In the genomic region with DNA sequence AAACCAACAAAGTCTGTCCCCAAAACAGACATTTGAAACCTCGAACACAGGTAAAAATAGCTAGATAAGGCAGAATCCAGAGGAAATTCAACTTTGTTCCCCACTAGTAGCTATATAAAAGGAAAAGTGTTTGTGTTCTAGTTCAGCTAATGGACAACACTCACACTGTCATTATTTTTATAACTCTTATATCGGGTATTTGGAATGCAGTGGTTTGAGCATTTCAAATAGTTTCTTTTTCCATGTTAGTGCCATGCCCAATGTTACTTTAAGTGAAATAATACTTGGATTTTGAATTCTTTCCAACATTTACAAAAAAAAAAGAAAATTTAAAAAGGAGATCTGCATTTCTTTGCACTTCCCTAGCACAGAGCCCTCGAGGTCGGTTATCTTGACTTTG, we compare ENCODE assay signal across 15 cellular contexts.
"Had no signal": no experiment of that assay in that cellular context is flagged by ENCODE, and none has a peak within 500 bp of the region (broad histone marks: within the 10 kb centered on the region; RNA-seq: fewer than 3 reads in every experiment).

No MANE protein-coding gene starts in this region.

- H3K4me2 ChIP-seq: smooth muscle cell had no signal

- DNase-seq: activated CD4-positive, alpha-beta memory T cell treated with anti-CD3 and anti-CD28 coated beads for 36 hours; activated CD4-positive, CD25-positive, alpha-beta regulatory T cell treated with anti-CD3 and anti-CD28 coated beads, Interleukin-2, amount 50 U/mL, for 72 hours; activated gamma-delta T cell; activated naive CD8-positive, alpha-beta T cell treated with anti-CD3 and anti-CD28 coated beads for 36 hours; activated T-cell treated with anti-CD3 and anti-CD28 coated beads, Interleukin-2, amount 50 U/mL, for 48 hours; anterior cingulate cortex; colonic mucosa; esophagus squamous epithelium; naive B cell; T-helper 9 cell had no signal

- H3K4me3 ChIP-seq: cardiac muscle cell, colonic mucosa, esophagus squamous epithelium, gastroesophageal sphincter, smooth muscle cell, tibial nerve had no signal

- H3K27ac ChIP-seq: cardiac muscle cell, colonic mucosa, esophagus squamous epithelium, tibial nerve had no signal

- H3K4me1 ChIP-seq: colonic mucosa, esophagus squamous epithelium, gastroesophageal sphincter had no signal

- H3K36me3 ChIP-seq: cardiac muscle cell, colonic mucosa had no signal

- H3K27me3 ChIP-seq: cardiac muscle cell, colonic mucosa, esophagus squamous epithelium, gastroesophageal sphincter, tibial nerve had no signal

- ATAC-seq: gastroesophageal sphincter; stimulated activated memory B cell treated with anti-CD40 and anti-IgM and Interleukin-4, amounts not matched to agents 10 μg/mL and 1 μg/mL and 100 μg/mL, for 72 hours had no signal

- H3K9me3 ChIP-seq: colonic mucosa, esophagus squamous epithelium, gastroesophageal sphincter, tibial nerve had no signal
